ENCODE assay signal across 18 cellular contexts in the genomic region with DNA sequence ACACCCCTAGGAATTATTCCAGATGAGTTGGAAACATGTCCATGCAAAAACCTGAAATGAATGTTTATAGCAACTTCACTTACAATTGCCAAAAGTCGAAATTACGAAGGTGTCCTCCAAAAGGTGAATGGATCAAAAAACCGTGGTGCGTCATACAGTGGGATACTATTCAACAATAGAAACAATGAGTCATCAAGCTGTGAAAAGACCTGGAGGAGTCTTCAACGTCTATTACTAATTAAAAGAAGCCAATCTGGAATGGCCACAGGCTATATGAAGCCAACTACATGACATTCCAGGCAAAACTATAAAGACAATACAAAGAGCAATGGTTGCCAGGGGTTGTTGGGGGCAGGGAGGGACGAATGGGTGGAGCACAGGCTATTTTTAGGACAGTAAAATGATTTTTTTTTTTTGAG. TPM values are rescaled to one million over a fixed set of nuclear protein-coding genes. Genes with fewer than 3 reads are reported as not detected.
DNase-seq lines count a peak whose midpoint lies in the region; ATAC-seq lines count a peak whose summit lies in the region.
"Had no signal": no experiment of that assay in that cellular context is flagged by ENCODE, and none has a peak within 500 bp of the region (broad histone marks: within the 10 kb centered on the region; RNA-seq: fewer than 3 reads in every experiment).

No MANE protein-coding gene starts in this region.

- ATAC-seq in esophagus mucosa = peak; percentile 90
- no peak for ATAC-seq in GM18870 (IDR thresholded peaks at IDR 0.05; ENCODE audit: unreplicated experiment)
- ATAC-seq: activated CD8-positive, alpha-beta memory T cell treated with anti-CD3 and anti-CD28 coated beads, Interleukin-2, amount 10 ng/mL, durations not matched to agents 7 days and 5 days; left colon had no signal

- in situ Hi-C loops in Caki2 (cut with HindIII; ENCODE audit: low pct_unique_long_range_greater_than_20kb, low sequenced_read_pairs) = no loop called here

- DNase-seq in Caki2 (ENCODE audit: low read depth) (peak; percentile 77), HT-29 (ENCODE audit: low spot score) (peak; percentile 51), RPMI7951 (ENCODE audit: low read depth) (peak; percentile 76), midbrain (lab: John Stamatoyannopoulos, UW) (no peak), NAMALWA (ENCODE audit: low spot score) (no peak), NCI-H2196 treated with DMSO at 0.1 percent for 48 hours (lab: John Stamatoyannopoulos, UW; ENCODE audit: unreplicated experiment) (no peak)
- DNase-seq: ACHN; activated CD4-positive, alpha-beta T cell treated with anti-CD3 and anti-CD28 coated beads, Interleukin-2, amount 50 U/mL, for 1 hour; activated CD8-positive, alpha-beta memory T cell treated with anti-CD3 and anti-CD28 coated beads, Interleukin-2, amount 10 ng/mL, durations not matched to agents 7 days and 5 days; caudate nucleus; DMS79 treated with DMSO at 0.1 percent for 48 hours; glutamatergic neuron; left colon; NCI-H510A treated with DMSO at 0.1 percent for 48 hours; RPMI8226; T-helper 9 cell had no signal

RNA-seq across cellular contexts. Expression of gene PPP2R2D, which starts 12.6 kb away (rescaled TPM):
- total RNA-seq in Caki2 (2014; rRNA removed; shearing (Covaris generic); ENCODE audit: low replicate concordance) = 39.1 and 45.4 TPM in 2 replicates
- 30.3 and 37.5 TPM in 2 replicates for total RNA-seq in HT-29 (2014; rRNA removed; shearing (Covaris generic))
- 24.8 and 35.3 TPM in 2 replicates for total RNA-seq in RPMI7951 (2014; rRNA removed; shearing (Covaris generic))
- total RNA-seq in esophagus mucosa = 14.1 TPM

Comparison
In these comparisons a context has a peak if more than half of its experiments do, and no peak if none do; other contexts are left out.
1. DNase-seq: peak in Caki2 (single experiment), HT-29 (single experiment) and RPMI7951 (single experiment); none in midbrain (single experiment), NAMALWA (single experiment) and NCI-H2196 treated with DMSO at 0.1 percent for 48 hours (single experiment).